8 cellular contexts compared by ENCODE assay signal in the genomic region with DNA sequence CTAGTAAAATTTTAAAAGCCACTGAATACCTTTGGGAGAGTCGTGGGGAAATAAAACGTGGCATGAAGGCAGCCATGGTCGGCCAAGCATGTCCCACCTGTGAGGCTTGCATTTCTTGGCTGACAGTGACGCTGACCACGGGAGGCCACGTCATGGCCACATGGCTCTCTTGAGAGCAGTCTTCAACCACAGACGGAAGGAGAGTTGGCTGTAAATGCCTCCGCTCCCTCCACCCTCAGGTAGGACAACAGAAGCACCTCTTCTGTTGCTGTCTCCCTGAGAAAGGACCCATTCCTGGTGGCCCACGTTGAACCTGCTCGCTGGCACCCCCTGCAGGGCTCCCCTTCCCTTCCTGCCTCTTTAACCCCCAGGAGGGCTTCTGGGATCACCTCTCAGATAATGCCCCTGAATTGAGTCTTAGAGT. TPM values are rescaled to one million over a fixed set of nuclear protein-coding genes. Genes with fewer than 3 reads are reported as not detected.
DNase-seq lines count a peak whose midpoint lies in the region; ATAC-seq, FAIRE-seq and TF ChIP-seq lines count a peak whose summit lies in the region.

No MANE protein-coding gene starts in this region.

- peak; percentile 55 to 89 for TF ChIP-seq RAD21 in K562 (CRISPR knock-in tag; conservative IDR thresholded peaks at IDR 0.05 in 1 of 2, IDR thresholded peaks at IDR 0.05 in 1 of 2)

- H3K4me3 Mint-ChIP-seq in Calu3 (ENCODE audit: low read depth, unreplicated experiment) (no peak overlapping the region), neural crest cell (no peak overlapping the region)

- H3K27me3 ChIP-seq in K562 (ENCODE audit: control insufficient read depth in 2 of 2, insufficient read depth in 2 of 2, low read length in 2 of 2): no peaks in the 10 kb centered on the region

- in situ Hi-C loops in K562 (cut with MboI): loop anchor here (5.0 kb wide), 2 partner anchors 66 to 136 kb away; a partner anchor contains a TSS

- WGBS in K562 (ENCODE audit: insufficient coverage, low coverage, missing lambda C conversion rate): 27% methylated on average over 10 of the region's 10 CpGs

- H3K27ac Mint-ChIP-seq in Calu3 (ENCODE audit: unreplicated experiment) (no peak overlapping the region), neural crest cell (ENCODE audit: unreplicated experiment) (no peak overlapping the region)

- TF ChIP-seq EP300 in K562 (IDR thresholded peaks at IDR 0.05; ENCODE audit: low read length): no peak

- peak overlapping the region in 1 of 2 experiments; percentile 89; a peak in 2 of 4 replicates for H3K9ac ChIP-seq in K562 (ENCODE audit: insufficient read depth in 1 of 2, low read depth in 2 of 2, low read length in 2 of 2)

- no peaks in the 10 kb centered on the region for H3K36me3 ChIP-seq in K562 (ENCODE audit: control insufficient read depth, insufficient read depth, low read length)

- no peaks in the 10 kb centered on the region for H3K79me2 ChIP-seq in K562 (ENCODE audit: control insufficient read depth, insufficient read depth, low read length)

- POLR2A ChIA-PET in K562 (lab: Yijun Ruan, JAX): no interaction called here

- TF ChIP-seq CTCF in Calu3 (IDR thresholded peaks at IDR 0.05; ENCODE audit: unreplicated experiment) (peak; percentile 32), K562 (IDR thresholded peaks at IDR 0.05 in 2 of 3, conservative IDR thresholded peaks at IDR 0.05 in 1 of 3; ENCODE audit: insufficient read depth in 2 of 3, low read depth in 1 of 3, low read length in 3 of 3) (peak; percentile 82 to 89 (median 86)), neural crest cell (conservative IDR thresholded peaks at IDR 0.05) (peak; percentile 51)

- peak; percentile 81 for FAIRE-seq in K562 (lab: Jason Lieb, UNC)

- no peaks in the 10 kb centered on the region for H4K20me1 ChIP-seq in K562 (replicated peaks; ENCODE audit: control insufficient read depth, insufficient read depth, low read length)

- H3K4me3 ChIP-seq in K562: no peak overlapping the region

- H3K4me1 Mint-ChIP-seq in Calu3 (ENCODE audit: low read depth, unreplicated experiment) (peaks cover 6% of the 10 kb centered on the region), neural crest cell (peaks cover 7% of the 10 kb centered on the region)

- H3K9me3 ChIP-seq in K562 (replicated peaks; ENCODE audit: control insufficient read depth, insufficient read depth, low read depth, low read length): no peaks in the 10 kb centered on the region

- peaks cover 3 to 25% of the 10 kb centered on the region in 2 experiments; a peak in 3 of 5 replicates for H3K4me1 ChIP-seq in K562 (replicated peaks in 1 of 2; ENCODE audit: control insufficient read depth in 2 of 2, insufficient read depth in 2 of 2, low read length in 2 of 2)

- H3K9me1 ChIP-seq in K562 (ENCODE audit: control insufficient read depth, insufficient read depth, low read length): no peaks in the 10 kb centered on the region

- ATAC-seq in GM18907 (IDR thresholded peaks at IDR 0.05; ENCODE audit: unreplicated experiment) (peak; percentile 68), K562 (peak; percentile 86)

- H3K4me2 ChIP-seq in K562 (ENCODE audit: insufficient read depth, low read length): 0 out of 2 replicates have a peak overlapping the region, but pooled peaks have one; percentile 9

- H3K27me3 Mint-ChIP-seq in Calu3 (ENCODE audit: unreplicated experiment) (no peaks in the 10 kb centered on the region), neural crest cell (ENCODE audit: low read depth) (peaks cover 22% of the 10 kb centered on the region)

- H2AFZ ChIP-seq in K562 (ENCODE audit: low read depth, low read length): peak overlapping the region; percentile 90

- intact Hi-C loops in Calu3 (cut with micrococcal nuclease; ENCODE audit: unreplicated experiment): no loop called here
- intact Hi-C loops in K562 (cut with micrococcal nuclease): loop anchor here (2.0 kb wide), 1 partner anchor 67 kb away; a partner anchor contains a TSS

- no TSS peak for BruUV-seq in Calu3 (replicated peaks; lab: Mats Ljungman, UMichigan)
- no TSS peak for BruUV-seq in K562 (replicated peaks; lab: Mats Ljungman, UMichigan)

- no peak for TF ChIP-seq POLR2A in K562 (conservative IDR thresholded peaks at IDR 0.05)

- H3K36me3 Mint-ChIP-seq in Calu3 (ENCODE audit: insufficient read depth, unreplicated experiment) (peaks cover 23% of the 10 kb centered on the region), neural crest cell (ENCODE audit: low read depth) (no peaks in the 10 kb centered on the region)

- peak; percentile 52 for DNase-seq in Calu3
- DNase-seq in Kasumi-1 (lab: John Stamatoyannopoulos, UW): peak; percentile 46 to 63
- DNase-seq in K562 (ENCODE audit: extremely low read depth in 1 of 4, low spot score in 3 of 4): peak; percentile 63 to 81 (median 72)
- no peak for DNase-seq in neural crest cell (ENCODE audit: low read depth, low spot score)
- no peak for DNase-seq in inferior parietal cortex (ENCODE audit: extremely low spot score)
- DNase-seq in Ammon's horn (ENCODE audit: low spot score): no peak
- no peak for DNase-seq in HuH-7.5 (ENCODE audit: low spot score)

- H3K27ac ChIP-seq in K562 (ENCODE audit: extremely low read depth, low read depth, low read length): peak overlapping the region; percentile 39; the same call in 1 of the 3 replicates

- H3K9me3 Mint-ChIP-seq in Calu3 (ENCODE audit: low read depth, unreplicated experiment) (no peaks in the 10 kb centered on the region), neural crest cell (no peaks in the 10 kb centered on the region)

- CTCF ChIA-PET in Calu3 (lab: Charles Lee) (no interaction called here), K562 (lab: Yijun Ruan, JAX; ENCODE audit: low intra/inter-chr PET ratio) (interaction anchor here (4.1 kb wide), 1 partner anchor 59 kb away, joined by 34 read pairs; no protein-coding TSS in a partner anchor)

RNA-seq across cellular contexts. Expression of a gene that starts 10.6 kb away (rescaled TPM):
- total RNA-seq in Calu3 (2022) (not detected in 2 replicates), K562 (2014; rRNA removed) (0.18 and 0.29 TPM in 2 replicates), K562 (2014; rRNA removed; fragmentation: Illumina TruSeq; extraction: Trizol) (0.07 TPM in 1 of 2 replicates, not detected in the other), K562 (2015; rRNA removed; fragmentation: Illumina TruSeq; extraction: Trizol) (0.30 and 0.36 TPM in 2 replicates), K562 (2021) (0.09 and 0.22 TPM in 2 replicates), neural crest cell (not detected in 2 replicates)
- total RNA-seq in K562 (2011; cell fraction: chromatin; rRNA removed; ENCODE audit: low replicate concordance): 0.25 TPM in 1 of 2 replicates, not detected in the other
- 0.39 and 0.50 TPM in 2 replicates for total RNA-seq in K562 (2011; cell fraction: nucleolus; rRNA removed)
- 0.22 TPM in 1 of 2 replicates, not detected in the other for total RNA-seq in K562 (2011; cell fraction: nucleoplasm; rRNA removed)
- polyA plus RNA-seq in K562 (2011; rRNA removed) (0.10 and 0.42 TPM in 2 replicates), K562 (2014; fragmentation: Illumina TruSeq; extraction: Trizol) (0.10 and 0.25 TPM in 2 replicates), K562 (2014; fragmentation: Nextera tagmentation; extraction: Ambion mirVana) (not detected), K562 (2014; rRNA removed) (0.08 TPM in 1 of 2 replicates, not detected in the other)
- polyA plus RNA-seq in K562 (2011; cell fraction: cytosol; rRNA removed): 0.31 and 0.41 TPM in 2 replicates
- 0.20 and 0.53 TPM in 2 replicates for polyA plus RNA-seq in K562 (2011; cell fraction: nucleus; rRNA removed)
- polyA plus RNA-seq in K562 (2012): 0.33 and 1.1 TPM in 2 replicates
- polyA minus RNA-seq in K562 (2011; rRNA and poly(A)+ RNA removed): 0.11 and 0.18 TPM in 2 replicates
- 0.57 and 1.1 TPM in 2 replicates for polyA minus RNA-seq in K562 (2011; cell fraction: cytosol; rRNA and poly(A)+ RNA removed)
- 0.13 and 0.67 TPM in 2 replicates for polyA minus RNA-seq in K562 (2011; cell fraction: nucleus; rRNA and poly(A)+ RNA removed)

RNA-seq across cellular contexts. Expression of a gene that starts 11.1 kb away (rescaled TPM):
- total RNA-seq in Calu3 (2022) (38.8 and 51.5 TPM in 2 replicates), K562 (2014; rRNA removed) (125 and 188 TPM in 2 replicates), K562 (2014; rRNA removed; fragmentation: Illumina TruSeq; extraction: Trizol) (21.2 and 21.4 TPM in 2 replicates), K562 (2015; rRNA removed; fragmentation: Illumina TruSeq; extraction: Trizol) (72.3 and 76.3 TPM in 2 replicates), K562 (2021) (189 TPM in 2 replicates), neural crest cell (68.0 and 71.8 TPM in 2 replicates)
- 28.5 and 141 TPM in 2 replicates for total RNA-seq in K562 (2011; cell fraction: chromatin; rRNA removed; ENCODE audit: low replicate concordance)
- total RNA-seq in K562 (2011; cell fraction: nucleolus; rRNA removed): 209 and 228 TPM in 2 replicates
- 68.6 and 76.2 TPM in 2 replicates for total RNA-seq in K562 (2011; cell fraction: nucleoplasm; rRNA removed)
- polyA plus RNA-seq in K562 (2011; rRNA removed) (20.1 and 25.9 TPM in 2 replicates), K562 (2014; fragmentation: Illumina TruSeq; extraction: Trizol) (39.0 and 114 TPM in 2 replicates), K562 (2014; fragmentation: Nextera tagmentation; extraction: Ambion mirVana) (1 to 10 TPM; 1.1 to 1.9 TPM), K562 (2014; rRNA removed) (119 and 133 TPM in 2 replicates)
- 25.4 and 118 TPM in 2 replicates for polyA plus RNA-seq in K562 (2011; cell fraction: cytosol; rRNA removed)
- polyA plus RNA-seq in K562 (2011; cell fraction: nucleus; rRNA removed): 134 and 296 TPM in 2 replicates
- polyA plus RNA-seq in K562 (2012): 81.3 and 110 TPM in 2 replicates
- 3.6 and 7.0 TPM in 2 replicates for polyA minus RNA-seq in K562 (2011; rRNA and poly(A)+ RNA removed)
- polyA minus RNA-seq in K562 (2011; cell fraction: cytosol; rRNA and poly(A)+ RNA removed): 37.3 and 43.8 TPM in 2 replicates
- 85.0 and 105 TPM in 2 replicates for polyA minus RNA-seq in K562 (2011; cell fraction: nucleus; rRNA and poly(A)+ RNA removed)

RNA-seq across cellular contexts. Expression of a gene that starts 22.1 kb away (rescaled TPM):
- 56.6 and 80.3 TPM in 2 replicates for total RNA-seq in Calu3 (2022)
- total RNA-seq in K562 (2011; cell fraction: chromatin; rRNA removed; ENCODE audit: low replicate concordance): 25.1 and 116 TPM in 2 replicates
- total RNA-seq in K562 (2011; cell fraction: nucleolus; rRNA removed): 214 and 262 TPM in 2 replicates
- total RNA-seq in K562 (2011; cell fraction: nucleoplasm; rRNA removed): 94.6 and 109 TPM in 2 replicates
- 78.0 and 82.4 TPM in 2 replicates for total RNA-seq in K562 (2014; rRNA removed)
- 7.3 TPM in 2 replicates for total RNA-seq in K562 (2014; rRNA removed; fragmentation: Illumina TruSeq; extraction: Trizol)
- total RNA-seq in K562 (2015; rRNA removed; fragmentation: Illumina TruSeq; extraction: Trizol): 10.1 and 11.0 TPM in 2 replicates
- 69.8 and 74.5 TPM in 2 replicates for total RNA-seq in K562 (2021)
- polyA plus RNA-seq in K562 (2011; rRNA removed): 12.5 TPM in 2 replicates
- polyA plus RNA-seq in K562 (2011; cell fraction: cytosol; rRNA removed): 31.8 and 127 TPM in 2 replicates
- 21.6 and 59.4 TPM in 2 replicates for polyA plus RNA-seq in K562 (2011; cell fraction: nucleus; rRNA removed)
- polyA plus RNA-seq in K562 (2012): 50.1 and 369 TPM in 2 replicates
- 19.3 and 47.1 TPM in 2 replicates for polyA plus RNA-seq in K562 (2014; fragmentation: Illumina TruSeq; extraction: Trizol)
- polyA plus RNA-seq in K562 (2014; fragmentation: Nextera tagmentation; extraction: Ambion mirVana): 1 to 10 TPM; 2.3 to 2.9 TPM
- 57.2 and 67.4 TPM in 2 replicates for polyA plus RNA-seq in K562 (2014; rRNA removed)
- 2.4 and 5.6 TPM in 2 replicates for polyA minus RNA-seq in K562 (2011; rRNA and poly(A)+ RNA removed)
- 31.8 and 32.2 TPM in 2 replicates for polyA minus RNA-seq in K562 (2011; cell fraction: cytosol; rRNA and poly(A)+ RNA removed)
- 18.5 and 24.2 TPM in 2 replicates for polyA minus RNA-seq in K562 (2011; cell fraction: nucleus; rRNA and poly(A)+ RNA removed)
- 1.2 TPM in 2 replicates for total RNA-seq in neural crest cell

RNA-seq across cellular contexts. Expression of a gene that starts 29.9 kb away (rescaled TPM):
- total RNA-seq in Calu3 (2022) (94.9 and 114 TPM in 2 replicates), K562 (2014; rRNA removed) (180 and 202 TPM in 2 replicates), K562 (2014; rRNA removed; fragmentation: Illumina TruSeq; extraction: Trizol) (14.6 and 32.0 TPM in 2 replicates), K562 (2015; rRNA removed; fragmentation: Illumina TruSeq; extraction: Trizol) (93.2 and 96.8 TPM in 2 replicates), K562 (2021) (435 and 460 TPM in 2 replicates), neural crest cell (251 and 254 TPM in 2 replicates)
- total RNA-seq in K562 (2011; cell fraction: chromatin; rRNA removed; ENCODE audit: low replicate concordance): 155 and 651 TPM in 2 replicates
- total RNA-seq in K562 (2011; cell fraction: nucleolus; rRNA removed): 616 and 678 TPM in 2 replicates
- 226 and 284 TPM in 2 replicates for total RNA-seq in K562 (2011; cell fraction: nucleoplasm; rRNA removed)
- polyA plus RNA-seq in K562 (2011; rRNA removed) (99.3 and 191 TPM in 2 replicates), K562 (2014; fragmentation: Illumina TruSeq; extraction: Trizol) (73.2 and 198 TPM in 2 replicates), K562 (2014; fragmentation: Nextera tagmentation; extraction: Ambion mirVana) (10 to 100 TPM; 21.8 to 57.6 TPM), K562 (2014; rRNA removed) (376 and 380 TPM in 2 replicates)
- polyA plus RNA-seq in K562 (2011; cell fraction: cytosol; rRNA removed): 148 and 356 TPM in 2 replicates
- polyA plus RNA-seq in K562 (2011; cell fraction: nucleus; rRNA removed): 1,012 and 1,382 TPM in 2 replicates
- polyA plus RNA-seq in K562 (2012): 319 and 453 TPM in 2 replicates
- 36.7 and 52.6 TPM in 2 replicates for polyA minus RNA-seq in K562 (2011; rRNA and poly(A)+ RNA removed)
- 173 and 245 TPM in 2 replicates for polyA minus RNA-seq in K562 (2011; cell fraction: cytosol; rRNA and poly(A)+ RNA removed)
- polyA minus RNA-seq in K562 (2011; cell fraction: nucleus; rRNA and poly(A)+ RNA removed): 114 and 124 TPM in 2 replicates

Comparison
In these comparisons a context has a peak if more than half of its experiments do, and no peak if none do; other contexts are left out.
1. DNase-seq: peak in Calu3 (single experiment), Kasumi-1 (2 of 2) and K562 (4 of 4); none in neural crest cell (single experiment), inferior parietal cortex (single experiment), Ammon's horn (single experiment) and HuH-7.5 (single experiment).
2. CTCF ChIP-seq: peak in every context shown above with its lines; median percentile 86 in K562; 51 in neural crest cell; 32 in Calu3.